1 cellular context compared by ENCODE assay signal in the genomic region with DNA sequence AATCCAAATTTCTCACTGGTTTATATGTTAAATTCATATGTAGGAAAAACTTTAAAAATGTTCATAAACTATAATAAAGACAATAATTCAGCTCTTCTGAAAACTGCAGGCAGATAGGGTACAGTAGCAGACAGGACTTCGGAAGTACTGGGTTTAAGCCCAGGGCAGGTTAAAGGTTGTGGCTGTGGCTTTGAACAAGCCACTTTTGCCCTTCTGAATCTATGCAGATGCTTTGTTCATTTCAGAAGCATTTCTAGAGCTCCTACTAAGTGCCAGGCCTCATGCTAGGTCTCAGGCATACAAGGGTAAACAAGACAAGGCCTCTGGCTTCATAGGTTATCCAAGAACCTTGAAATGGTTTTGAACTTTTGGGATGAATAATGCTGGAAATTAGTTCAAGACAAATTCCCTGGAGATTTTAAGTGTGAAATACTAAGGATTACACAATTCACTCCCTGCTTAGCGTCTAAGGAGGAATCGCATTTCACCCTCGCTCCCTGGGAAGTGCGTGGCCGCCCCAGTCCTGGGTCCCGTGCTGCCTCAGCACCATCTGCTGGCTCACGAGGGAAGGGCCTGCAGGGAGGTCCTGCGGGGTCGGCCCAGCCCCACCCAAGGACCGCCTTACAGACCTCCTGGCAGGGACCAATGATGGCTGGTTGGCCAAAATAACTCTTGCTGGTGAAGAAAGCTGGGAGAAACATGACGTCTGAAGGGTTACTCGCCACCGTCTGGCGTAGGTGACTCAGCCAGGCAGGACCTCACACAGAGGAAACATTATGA.
TF ChIP-seq lines count a peak whose summit lies in the region.

No MANE protein-coding gene starts in this region.

TF ChIP-seq in HepG2, 621 proteins besides CTCF, POLR2A, EP300 and RAD21 (continued from another document and continues in another):
- TF ChIP-seq, protein P1, sequence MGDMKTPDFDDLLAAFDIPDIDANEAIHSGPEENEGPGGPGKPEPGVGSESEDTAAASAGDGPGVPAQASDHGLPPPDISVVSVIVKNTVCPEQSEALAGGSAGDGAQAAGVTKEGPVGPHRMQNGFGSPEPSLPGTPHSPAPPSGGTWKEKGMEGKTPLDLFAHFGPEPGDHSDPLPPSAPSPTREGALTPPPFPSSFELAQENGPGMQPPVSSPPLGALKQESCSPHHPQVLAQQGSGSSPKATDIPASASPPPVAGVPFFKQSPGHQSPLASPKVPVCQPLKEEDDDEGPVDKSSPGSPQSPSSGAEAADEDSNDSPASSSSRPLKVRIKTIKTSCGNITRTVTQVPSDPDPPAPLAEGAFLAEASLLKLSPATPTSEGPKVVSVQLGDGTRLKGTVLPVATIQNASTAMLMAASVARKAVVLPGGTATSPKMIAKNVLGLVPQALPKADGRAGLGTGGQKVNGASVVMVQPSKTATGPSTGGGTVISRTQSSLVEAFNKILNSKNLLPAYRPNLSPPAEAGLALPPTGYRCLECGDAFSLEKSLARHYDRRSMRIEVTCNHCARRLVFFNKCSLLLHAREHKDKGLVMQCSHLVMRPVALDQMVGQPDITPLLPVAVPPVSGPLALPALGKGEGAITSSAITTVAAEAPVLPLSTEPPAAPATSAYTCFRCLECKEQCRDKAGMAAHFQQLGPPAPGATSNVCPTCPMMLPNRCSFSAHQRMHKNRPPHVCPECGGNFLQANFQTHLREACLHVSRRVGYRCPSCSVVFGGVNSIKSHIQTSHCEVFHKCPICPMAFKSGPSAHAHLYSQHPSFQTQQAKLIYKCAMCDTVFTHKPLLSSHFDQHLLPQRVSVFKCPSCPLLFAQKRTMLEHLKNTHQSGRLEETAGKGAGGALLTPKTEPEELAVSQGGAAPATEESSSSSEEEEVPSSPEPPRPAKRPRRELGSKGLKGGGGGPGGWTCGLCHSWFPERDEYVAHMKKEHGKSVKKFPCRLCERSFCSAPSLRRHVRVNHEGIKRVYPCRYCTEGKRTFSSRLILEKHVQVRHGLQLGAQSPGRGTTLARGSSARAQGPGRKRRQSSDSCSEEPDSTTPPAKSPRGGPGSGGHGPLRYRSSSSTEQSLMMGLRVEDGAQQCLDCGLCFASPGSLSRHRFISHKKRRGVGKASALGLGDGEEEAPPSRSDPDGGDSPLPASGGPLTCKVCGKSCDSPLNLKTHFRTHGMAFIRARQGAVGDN (CRISPR knock-in tag; IDR thresholded peaks at IDR 0.05): peak; percentile 64
- TF ChIP-seq TOPORS (CRISPR knock-in tag; IDR thresholded peaks at IDR 0.05): no peak
- TF ChIP-seq ZSCAN21 (CRISPR knock-in tag; IDR thresholded peaks at IDR 0.05; ENCODE audit: borderline replicate concordance): peak; percentile 39; the same call in 1 of the 2 replicates
- no peak for TF ChIP-seq ZNF615 (CRISPR knock-in tag; IDR thresholded peaks at IDR 0.05; ENCODE audit: borderline replicate concordance)
- TF ChIP-seq, protein P2, sequence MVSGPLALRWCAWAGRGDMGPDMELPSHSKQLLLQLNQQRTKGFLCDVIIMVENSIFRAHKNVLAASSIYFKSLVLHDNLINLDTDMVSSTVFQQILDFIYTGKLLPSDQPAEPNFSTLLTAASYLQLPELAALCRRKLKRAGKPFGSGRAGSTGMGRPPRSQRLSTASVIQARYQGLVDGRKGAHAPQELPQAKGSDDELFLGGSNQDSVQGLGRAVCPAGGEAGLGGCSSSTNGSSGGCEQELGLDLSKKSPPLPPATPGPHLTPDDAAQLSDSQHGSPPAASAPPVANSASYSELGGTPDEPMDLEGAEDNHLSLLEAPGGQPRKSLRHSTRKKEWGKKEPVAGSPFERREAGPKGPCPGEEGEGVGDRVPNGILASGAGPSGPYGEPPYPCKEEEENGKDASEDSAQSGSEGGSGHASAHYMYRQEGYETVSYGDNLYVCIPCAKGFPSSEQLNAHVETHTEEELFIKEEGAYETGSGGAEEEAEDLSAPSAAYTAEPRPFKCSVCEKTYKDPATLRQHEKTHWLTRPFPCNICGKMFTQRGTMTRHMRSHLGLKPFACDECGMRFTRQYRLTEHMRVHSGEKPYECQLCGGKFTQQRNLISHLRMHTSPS (CRISPR knock-in tag; IDR thresholded peaks at IDR 0.05; ENCODE audit: low read depth): no peak
- no peak for TF ChIP-seq ZNF260 (CRISPR knock-in tag; IDR thresholded peaks at IDR 0.05; ENCODE audit: borderline replicate concordance, low read depth)
- no peak for TF ChIP-seq ZNF614 (CRISPR knock-in tag; IDR thresholded peaks at IDR 0.05; ENCODE audit: borderline replicate concordance)
- peak; percentile 93 for TF ChIP-seq ZBTB7B (CRISPR knock-in tag; IDR thresholded peaks at IDR 0.05)
- peak; percentile 86 for TF ChIP-seq ZNF501 (CRISPR knock-in tag; IDR thresholded peaks at IDR 0.05)
- TF ChIP-seq REPIN1 (CRISPR knock-in tag; IDR thresholded peaks at IDR 0.05; ENCODE audit: borderline replicate concordance, low read depth): peak; percentile 55; the same call in 1 of the 2 replicates
- 0 out of 4 replicates have a peak, but pooled peaks of 1 of the 2 experiments have one; percentile 23 for TF ChIP-seq NR2F1 (CRISPR knock-in tag; IDR thresholded peaks at IDR 0.05)
- no peak for TF ChIP-seq ZNF44 (CRISPR knock-in tag; IDR thresholded peaks at IDR 0.05)
- TF ChIP-seq ZNF772 (CRISPR knock-in tag; IDR thresholded peaks at IDR 0.05): 0 out of 2 replicates have a peak, but pooled peaks have one; percentile 37
- peak; percentile 52; the same call in 1 of the 2 replicates for TF ChIP-seq ZNF891 (CRISPR knock-in tag; IDR thresholded peaks at IDR 0.05)
- no peak for TF ChIP-seq HNF4G (IDR thresholded peaks at IDR 0.05; ENCODE audit: borderline replicate concordance, low read depth, low read length)
- no peak for TF ChIP-seq HNF4G (CRISPR knock-in tag; IDR thresholded peaks at IDR 0.05; ENCODE audit: borderline replicate concordance, low read depth)
- no peak for TF ChIP-seq ATF7 (IDR thresholded peaks at IDR 0.05)
- TF ChIP-seq ATF7 (CRISPR knock-in tag; IDR thresholded peaks at IDR 0.05): no peak
- TF ChIP-seq FOXA3 (CRISPR knock-in tag; IDR thresholded peaks at IDR 0.05): 0 out of 2 replicates have a peak, but pooled peaks have one; percentile 15
- TF ChIP-seq, protein P3, sequence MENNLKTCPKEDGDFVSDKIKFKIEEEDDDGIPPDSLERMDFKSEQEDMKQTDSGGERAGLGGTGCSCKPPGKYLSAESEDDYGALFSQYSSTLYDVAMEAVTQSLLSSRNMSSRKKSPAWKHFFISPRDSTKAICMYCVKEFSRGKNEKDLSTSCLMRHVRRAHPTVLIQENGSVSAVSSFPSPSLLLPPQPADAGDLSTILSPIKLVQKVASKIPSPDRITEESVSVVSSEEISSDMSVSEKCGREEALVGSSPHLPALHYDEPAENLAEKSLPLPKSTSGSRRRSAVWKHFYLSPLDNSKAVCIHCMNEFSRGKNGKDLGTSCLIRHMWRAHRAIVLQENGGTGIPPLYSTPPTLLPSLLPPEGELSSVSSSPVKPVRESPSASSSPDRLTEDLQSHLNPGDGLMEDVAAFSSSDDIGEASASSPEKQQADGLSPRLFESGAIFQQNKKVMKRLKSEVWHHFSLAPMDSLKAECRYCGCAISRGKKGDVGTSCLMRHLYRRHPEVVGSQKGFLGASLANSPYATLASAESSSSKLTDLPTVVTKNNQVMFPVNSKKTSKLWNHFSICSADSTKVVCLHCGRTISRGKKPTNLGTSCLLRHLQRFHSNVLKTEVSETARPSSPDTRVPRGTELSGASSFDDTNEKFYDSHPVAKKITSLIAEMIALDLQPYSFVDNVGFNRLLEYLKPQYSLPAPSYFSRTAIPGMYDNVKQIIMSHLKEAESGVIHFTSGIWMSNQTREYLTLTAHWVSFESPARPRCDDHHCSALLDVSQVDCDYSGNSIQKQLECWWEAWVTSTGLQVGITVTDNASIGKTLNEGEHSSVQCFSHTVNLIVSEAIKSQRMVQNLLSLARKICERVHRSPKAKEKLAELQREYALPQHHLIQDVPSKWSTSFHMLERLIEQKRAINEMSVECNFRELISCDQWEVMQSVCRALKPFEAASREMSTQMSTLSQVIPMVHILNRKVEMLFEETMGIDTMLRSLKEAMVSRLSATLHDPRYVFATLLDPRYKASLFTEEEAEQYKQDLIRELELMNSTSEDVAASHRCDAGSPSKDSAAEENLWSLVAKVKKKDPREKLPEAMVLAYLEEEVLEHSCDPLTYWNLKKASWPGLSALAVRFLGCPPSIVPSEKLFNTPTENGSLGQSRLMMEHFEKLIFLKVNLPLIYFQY (CRISPR knock-in tag; IDR thresholded peaks at IDR 0.05; ENCODE audit: borderline replicate concordance): no peak
- TF ChIP-seq AHR (CRISPR knock-in tag; IDR thresholded peaks at IDR 0.05): no peak
- TF ChIP-seq SUZ12 (IDR thresholded peaks at IDR 0.05; ENCODE audit: low read depth, low read length): no peak
- TF ChIP-seq, protein P4, sequence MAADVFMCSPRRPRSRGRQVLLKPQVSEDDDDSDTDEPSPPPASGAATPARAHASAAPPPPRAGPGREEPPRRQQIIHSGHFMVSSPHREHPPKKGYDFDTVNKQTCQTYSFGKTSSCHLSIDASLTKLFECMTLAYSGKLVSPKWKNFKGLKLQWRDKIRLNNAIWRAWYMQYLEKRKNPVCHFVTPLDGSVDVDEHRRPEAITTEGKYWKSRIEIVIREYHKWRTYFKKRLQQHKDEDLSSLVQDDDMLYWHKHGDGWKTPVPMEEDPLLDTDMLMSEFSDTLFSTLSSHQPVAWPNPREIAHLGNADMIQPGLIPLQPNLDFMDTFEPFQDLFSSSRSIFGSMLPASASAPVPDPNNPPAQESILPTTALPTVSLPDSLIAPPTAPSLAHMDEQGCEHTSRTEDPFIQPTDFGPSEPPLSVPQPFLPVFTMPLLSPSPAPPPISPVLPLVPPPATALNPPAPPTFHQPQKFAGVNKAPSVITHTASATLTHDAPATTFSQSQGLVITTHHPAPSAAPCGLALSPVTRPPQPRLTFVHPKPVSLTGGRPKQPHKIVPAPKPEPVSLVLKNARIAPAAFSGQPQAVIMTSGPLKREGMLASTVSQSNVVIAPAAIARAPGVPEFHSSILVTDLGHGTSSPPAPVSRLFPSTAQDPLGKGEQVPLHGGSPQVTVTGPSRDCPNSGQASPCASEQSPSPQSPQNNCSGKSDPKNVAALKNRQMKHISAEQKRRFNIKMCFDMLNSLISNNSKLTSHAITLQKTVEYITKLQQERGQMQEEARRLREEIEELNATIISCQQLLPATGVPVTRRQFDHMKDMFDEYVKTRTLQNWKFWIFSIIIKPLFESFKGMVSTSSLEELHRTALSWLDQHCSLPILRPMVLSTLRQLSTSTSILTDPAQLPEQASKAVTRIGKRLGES (CRISPR knock-in tag; IDR thresholded peaks at IDR 0.05; ENCODE audit: borderline replicate concordance): no peak
- TF ChIP-seq ZNF605 (CRISPR knock-in tag; IDR thresholded peaks at IDR 0.05): no peak
- TF ChIP-seq, protein P5, sequence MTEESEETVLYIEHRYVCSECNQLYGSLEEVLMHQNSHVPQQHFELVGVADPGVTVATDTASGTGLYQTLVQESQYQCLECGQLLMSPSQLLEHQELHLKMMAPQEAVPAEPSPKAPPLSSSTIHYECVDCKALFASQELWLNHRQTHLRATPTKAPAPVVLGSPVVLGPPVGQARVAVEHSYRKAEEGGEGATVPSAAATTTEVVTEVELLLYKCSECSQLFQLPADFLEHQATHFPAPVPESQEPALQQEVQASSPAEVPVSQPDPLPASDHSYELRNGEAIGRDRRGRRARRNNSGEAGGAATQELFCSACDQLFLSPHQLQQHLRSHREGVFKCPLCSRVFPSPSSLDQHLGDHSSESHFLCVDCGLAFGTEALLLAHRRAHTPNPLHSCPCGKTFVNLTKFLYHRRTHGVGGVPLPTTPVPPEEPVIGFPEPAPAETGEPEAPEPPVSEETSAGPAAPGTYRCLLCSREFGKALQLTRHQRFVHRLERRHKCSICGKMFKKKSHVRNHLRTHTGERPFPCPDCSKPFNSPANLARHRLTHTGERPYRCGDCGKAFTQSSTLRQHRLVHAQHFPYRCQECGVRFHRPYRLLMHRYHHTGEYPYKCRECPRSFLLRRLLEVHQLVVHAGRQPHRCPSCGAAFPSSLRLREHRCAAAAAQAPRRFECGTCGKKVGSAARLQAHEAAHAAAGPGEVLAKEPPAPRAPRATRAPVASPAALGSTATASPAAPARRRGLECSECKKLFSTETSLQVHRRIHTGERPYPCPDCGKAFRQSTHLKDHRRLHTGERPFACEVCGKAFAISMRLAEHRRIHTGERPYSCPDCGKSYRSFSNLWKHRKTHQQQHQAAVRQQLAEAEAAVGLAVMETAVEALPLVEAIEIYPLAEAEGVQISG (CRISPR knock-in tag; IDR thresholded peaks at IDR 0.05): peak; percentile 23; the same call in 1 of the 2 replicates
- TF ChIP-seq SKI (IDR thresholded peaks at IDR 0.05; ENCODE audit: partially characterized antibody): peak; percentile 16
- peak; percentile 73 for TF ChIP-seq TEAD3 (CRISPR knock-in tag; optimal IDR thresholded peaks at IDR 0.05; ENCODE audit: borderline replicate concordance)
- TF ChIP-seq KDM3A (CRISPR knock-in tag; IDR thresholded peaks at IDR 0.05; ENCODE audit: low read depth): peak; percentile 61; the same call in 1 of the 2 replicates
- no peak; the same call in 1 of the 2 replicates for TF ChIP-seq HDAC2 (CRISPR knock-in tag; IDR thresholded peaks at IDR 0.05)
- TF ChIP-seq, protein P6, sequence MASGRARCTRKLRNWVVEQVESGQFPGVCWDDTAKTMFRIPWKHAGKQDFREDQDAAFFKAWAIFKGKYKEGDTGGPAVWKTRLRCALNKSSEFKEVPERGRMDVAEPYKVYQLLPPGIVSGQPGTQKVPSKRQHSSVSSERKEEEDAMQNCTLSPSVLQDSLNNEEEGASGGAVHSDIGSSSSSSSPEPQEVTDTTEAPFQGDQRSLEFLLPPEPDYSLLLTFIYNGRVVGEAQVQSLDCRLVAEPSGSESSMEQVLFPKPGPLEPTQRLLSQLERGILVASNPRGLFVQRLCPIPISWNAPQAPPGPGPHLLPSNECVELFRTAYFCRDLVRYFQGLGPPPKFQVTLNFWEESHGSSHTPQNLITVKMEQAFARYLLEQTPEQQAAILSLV (CRISPR knock-in tag; IDR thresholded peaks at IDR 0.05; ENCODE audit: borderline replicate concordance): 0 out of 2 replicates have a peak, but pooled peaks have one; percentile 35
- TF ChIP-seq MIER2 (CRISPR knock-in tag; IDR thresholded peaks at IDR 0.05): peak; percentile 76
- no peak for TF ChIP-seq LCORL (IDR thresholded peaks at IDR 0.05)
- TF ChIP-seq LCORL (CRISPR knock-in tag; IDR thresholded peaks at IDR 0.05): peak; percentile 57; the same call in 1 of the 2 replicates
- TF ChIP-seq ZMYM4 (CRISPR knock-in tag; IDR thresholded peaks at IDR 0.05): peak; percentile 72
- TF ChIP-seq MEIS1 (CRISPR knock-in tag; IDR thresholded peaks at IDR 0.05; ENCODE audit: borderline replicate concordance): no peak; the same call in 1 of the 2 replicates
- TF ChIP-seq, protein P7, sequence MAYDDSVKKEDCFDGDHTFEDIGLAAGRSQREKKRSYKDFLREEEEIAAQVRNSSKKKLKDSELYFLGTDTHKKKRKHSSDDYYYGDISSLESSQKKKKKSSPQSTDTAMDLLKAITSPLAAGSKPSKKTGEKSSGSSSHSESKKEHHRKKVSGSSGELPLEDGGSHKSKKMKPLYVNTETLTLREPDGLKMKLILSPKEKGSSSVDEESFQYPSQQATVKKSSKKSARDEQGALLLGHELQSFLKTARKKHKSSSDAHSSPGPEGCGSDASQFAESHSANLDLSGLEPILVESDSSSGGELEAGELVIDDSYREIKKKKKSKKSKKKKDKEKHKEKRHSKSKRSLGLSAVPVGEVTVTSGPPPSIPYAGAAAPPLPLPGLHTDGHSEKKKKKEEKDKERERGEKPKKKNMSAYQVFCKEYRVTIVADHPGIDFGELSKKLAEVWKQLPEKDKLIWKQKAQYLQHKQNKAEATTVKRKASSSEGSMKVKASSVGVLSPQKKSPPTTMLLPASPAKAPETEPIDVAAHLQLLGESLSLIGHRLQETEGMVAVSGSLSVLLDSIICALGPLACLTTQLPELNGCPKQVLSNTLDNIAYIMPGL (CRISPR knock-in tag; IDR thresholded peaks at IDR 0.05; ENCODE audit: borderline replicate concordance in 1 of 2, low read depth in 1 of 2): peak; percentile 53 to 74; a peak in 2 of 4 replicates
- no peak for TF ChIP-seq MZF1 (CRISPR knock-in tag; IDR thresholded peaks at IDR 0.05; ENCODE audit: borderline replicate concordance)
- TF ChIP-seq ZNF703 (CRISPR knock-in tag; IDR thresholded peaks at IDR 0.05; ENCODE audit: borderline replicate concordance): no peak
- no peak for TF ChIP-seq MBD4 (IDR thresholded peaks at IDR 0.05; ENCODE audit: borderline replicate concordance, low read length)
- TF ChIP-seq NFYB (CRISPR knock-in tag; IDR thresholded peaks at IDR 0.05): no peak
